In genomic region chr9:86062845-86063693, GRCh38 we compare ENCODE assay signal across 18 cellular contexts. TPM values are rescaled to one million over a fixed set of nuclear protein-coding genes. Genes with fewer than 3 reads are reported as not detected.
A peak's percentile ranks its signal among the peaks of the same experiment; 100 is the strongest.
DNase-seq lines count a peak whose midpoint lies in the region; ATAC-seq and TF ChIP-seq lines count a peak whose summit lies in the region.
"Had no signal": no experiment of that assay in that cellular context is flagged by ENCODE, and none has a peak within 500 bp of the region (broad histone marks: within the 10 kb centered on the region; RNA-seq: fewer than 3 reads in every experiment).

No MANE protein-coding gene starts in this region.

- H3K27me3 Mint-ChIP-seq in dendritic cell treated with granulocyte-macrophage colony-stimulating factor and Interleukin-4, amounts not matched to agents 40 ng/mL and 50 ng/mL, for 4 days = no peaks in the 10 kb centered on the region
- H3K27me3 Mint-ChIP-seq in progenitor cell of endocrine pancreas (no peaks in the 10 kb centered on the region), neural progenitor cell (ENCODE audit: insufficient read depth, low read depth) (peaks cover 6% of the 10 kb centered on the region)

- no peaks in the 10 kb centered on the region for H3K36me3 Mint-ChIP-seq in dendritic cell treated with granulocyte-macrophage colony-stimulating factor and Interleukin-4, amounts not matched to agents 40 ng/mL and 50 ng/mL, for 4 days (ENCODE audit: low read depth)
- peaks cover 9% of the 10 kb centered on the region for H3K36me3 Mint-ChIP-seq in progenitor cell of endocrine pancreas (ENCODE audit: insufficient read depth)
- peaks cover 44% of the 10 kb centered on the region for H3K36me3 Mint-ChIP-seq in neural progenitor cell

- intact Hi-C loops in dendritic cell treated with granulocyte-macrophage colony-stimulating factor and Interleukin-4, amounts not matched to agents 40 ng/mL and 50 ng/mL, for 4 days (cut with micrococcal nuclease) = no loop called here
- intact Hi-C loops in lower lobe of right lung (cut with DNase I) = no loop called here

- H3K36me3 ChIP-seq in HUES48 (ENCODE audit: control insufficient read depth, insufficient read depth, low read length) = no peaks in the 10 kb centered on the region
- no peaks in the 10 kb centered on the region for H3K36me3 ChIP-seq in lower lobe of right lung
- H3K36me3 ChIP-seq in thymus (ENCODE audit: control insufficient read depth, insufficient read depth) = no peaks in the 10 kb centered on the region
- H3K36me3 ChIP-seq in neural progenitor cell = no peaks in the 10 kb centered on the region
- H3K36me3 ChIP-seq: ascending aorta had no signal

- H3K9me3 Mint-ChIP-seq in dendritic cell treated with granulocyte-macrophage colony-stimulating factor and Interleukin-4, amounts not matched to agents 40 ng/mL and 50 ng/mL, for 4 days = no peaks in the 10 kb centered on the region
- H3K9me3 Mint-ChIP-seq in progenitor cell of endocrine pancreas (ENCODE audit: low read depth) (no peaks in the 10 kb centered on the region), neural progenitor cell (no peaks in the 10 kb centered on the region)
- H3K9me3 Mint-ChIP-seq: activated CD4-positive, alpha-beta T cell treated with anti-CD3 and anti-CD28 coated beads, Interleukin-2, amount 10 ng/mL, durations not matched to agents 7 days and 5 days had no signal

- H3K9ac ChIP-seq in HUES48 (ENCODE audit: low read depth, low read length) (0 out of 2 replicates have a peak overlapping the region, but pooled peaks have one; percentile 5), neural progenitor cell (no peak overlapping the region)

- no peaks in the 10 kb centered on the region for H3F3A ChIP-seq in neural progenitor cell (ENCODE audit: low read depth)

- 93% methylated on average over 16 of the region's 16 CpGs for WGBS in thymus

- no peak overlapping the region for H3K4me3 ChIP-seq in HUES48 (ENCODE audit: low read depth, low read length)
- H3K4me3 ChIP-seq in lower lobe of right lung = peak overlapping the region; percentile 41
- H3K4me3 ChIP-seq in thymus (ENCODE audit: low read length) = no peak overlapping the region
- no peak overlapping the region for H3K4me3 ChIP-seq in neural progenitor cell
- H3K4me3 ChIP-seq: ascending aorta, smooth muscle cell had no signal

- no peak overlapping the region for H3K4me2 ChIP-seq in neural progenitor cell
- H3K4me2 ChIP-seq: smooth muscle cell had no signal

- peaks cover 61% of the 10 kb centered on the region for H3K4me1 Mint-ChIP-seq in dendritic cell treated with granulocyte-macrophage colony-stimulating factor and Interleukin-4, amounts not matched to agents 40 ng/mL and 50 ng/mL, for 4 days (ENCODE audit: low read depth)
- H3K4me1 Mint-ChIP-seq in progenitor cell of endocrine pancreas (ENCODE audit: low read depth) (peaks cover 9% of the 10 kb centered on the region), neural progenitor cell (peaks cover 12% of the 10 kb centered on the region)
- H3K4me1 Mint-ChIP-seq: activated CD4-positive, alpha-beta T cell treated with anti-CD3 and anti-CD28 coated beads, Interleukin-2, amount 10 ng/mL, durations not matched to agents 7 days and 5 days had no signal

- H3K27ac ChIP-seq in HUES48 (ENCODE audit: low read depth, low read length) = no peak overlapping the region
- no peak overlapping the region for H3K27ac ChIP-seq in lower lobe of right lung
- peak overlapping the region; percentile 11 for H3K27ac ChIP-seq in thymus (ENCODE audit: low read depth)
- no peak overlapping the region for H3K27ac ChIP-seq in neural progenitor cell
- H3K27ac ChIP-seq: ascending aorta had no signal

- peak; percentile 66 to 70 for ATAC-seq in lower lobe of right lung

- no peaks in the 10 kb centered on the region for H3K27me3 ChIP-seq in HUES48 (ENCODE audit: control insufficient read depth, insufficient read depth, low read length)
- no peaks in the 10 kb centered on the region for H3K27me3 ChIP-seq in lower lobe of right lung (ENCODE audit: low read depth)
- no peaks in the 10 kb centered on the region for H3K27me3 ChIP-seq in thymus (ENCODE audit: control insufficient read depth, insufficient read depth)
- H3K27me3 ChIP-seq in neural progenitor cell = no peaks in the 10 kb centered on the region
- H3K27me3 ChIP-seq: ascending aorta had no signal

- DNase-seq in lower lobe of right lung (no peak), progenitor cell of endocrine pancreas (ENCODE audit: low spot score, unreplicated experiment) (no peak), DMS53 (lab: John Stamatoyannopoulos, UW) (no peak), NCI-H524 treated with DMSO at 0.1 percent for 48 hours (lab: John Stamatoyannopoulos, UW) (no peak), neural progenitor cell (ENCODE audit: low spot score) (no peak)
- DNase-seq: activated CD4-positive, alpha-beta T cell treated with anti-CD3 and anti-CD28 coated beads, Interleukin-2, amount 10 ng/mL, durations not matched to agents 7 days and 5 days; activated naive CD4-positive, alpha-beta T cell treated with anti-CD3 and anti-CD28 coated beads, Interleukin-2, amount 50 U/mL, for 16 hours; AML-193; COR-L47; NCI-H1930; NCI-H446; NK-92 treated with Interleukin-12 subunit alpha and Interleukin-12 subunit beta, amount 100 ng/mL, for 24 hours; stimulated activated CD4-positive, alpha-beta T cell treated with anti-CD3 and anti-CD28 coated beads, Interleukin-4, amount 100 ng/mL, for 24 hours had no signal

- H3K9me3 ChIP-seq in HUES48 (ENCODE audit: control insufficient read depth, insufficient read depth, low read length) (no peaks in the 10 kb centered on the region), lower lobe of right lung (no peaks in the 10 kb centered on the region), thymus (ENCODE audit: control insufficient read depth) (no peaks in the 10 kb centered on the region), neural progenitor cell (ENCODE audit: low read depth) (no peaks in the 10 kb centered on the region)
- H3K9me3 ChIP-seq: ascending aorta had no signal

- H3K79me2 ChIP-seq in neural progenitor cell (ENCODE audit: low read depth) = peaks cover 30% of the 10 kb centered on the region

- peaks cover 36% of the 10 kb centered on the region for H4K20me1 ChIP-seq in neural progenitor cell (ENCODE audit: low read depth)

- H3K27ac Mint-ChIP-seq in dendritic cell treated with granulocyte-macrophage colony-stimulating factor and Interleukin-4, amounts not matched to agents 40 ng/mL and 50 ng/mL, for 4 days = peak overlapping the region; percentile 62
- no peak overlapping the region for H3K27ac Mint-ChIP-seq in progenitor cell of endocrine pancreas
- no peak overlapping the region for H3K27ac Mint-ChIP-seq in neural progenitor cell
- H3K27ac Mint-ChIP-seq: activated CD4-positive, alpha-beta T cell treated with anti-CD3 and anti-CD28 coated beads, Interleukin-2, amount 10 ng/mL, durations not matched to agents 7 days and 5 days had no signal

- no peak overlapping the region for H3K4me3 Mint-ChIP-seq in dendritic cell treated with granulocyte-macrophage colony-stimulating factor and Interleukin-4, amounts not matched to agents 40 ng/mL and 50 ng/mL, for 4 days
- no peak overlapping the region for H3K4me3 Mint-ChIP-seq in progenitor cell of endocrine pancreas (ENCODE audit: low read depth)
- no peak overlapping the region for H3K4me3 Mint-ChIP-seq in neural progenitor cell
- H3K4me3 Mint-ChIP-seq: activated CD4-positive, alpha-beta T cell treated with anti-CD3 and anti-CD28 coated beads, Interleukin-2, amount 10 ng/mL, durations not matched to agents 7 days and 5 days had no signal

- peaks cover 17% of the 10 kb centered on the region for H3K4me1 ChIP-seq in HUES48 (ENCODE audit: control insufficient read depth, insufficient read depth, low read length)
- H3K4me1 ChIP-seq in lower lobe of right lung = no peaks in the 10 kb centered on the region
- H3K4me1 ChIP-seq in thymus (ENCODE audit: control insufficient read depth, insufficient read depth, low read length) = no peaks in the 10 kb centered on the region
- H3K4me1 ChIP-seq in neural progenitor cell = no peaks in the 10 kb centered on the region
- H3K4me1 ChIP-seq: ascending aorta had no signal

- TF ChIP-seq CTCF in lower lobe of right lung (IDR thresholded peaks at IDR 0.05) (no peak), progenitor cell of endocrine pancreas (IDR thresholded peaks at IDR 0.05; ENCODE audit: unreplicated experiment) (no peak), neural progenitor cell (IDR thresholded peaks at IDR 0.05) (no peak)

- H2AFZ ChIP-seq in neural progenitor cell (replicated peaks) = no peak overlapping the region

RNA-seq across cellular contexts. Expression of gene GOLM1, which starts 36.3 kb away (rescaled TPM):
- total RNA-seq in lower lobe of right lung (16.7 TPM), progenitor cell of endocrine pancreas (104 and 112 TPM in 2 replicates), neural progenitor cell (ENCODE audit: low replicate concordance) (73.7 and 83.5 TPM in 2 replicates)
- 41.5 TPM for polyA plus RNA-seq in thymus
